In genomic region chr15:85533949-85534543, GRCh38 we compare ENCODE assay signal across 8 cellular contexts.
DNase-seq lines count a peak whose midpoint lies in the region; ATAC-seq and TF ChIP-seq lines count a peak whose summit lies in the region.

No MANE protein-coding gene starts in this region.

- no peak overlapping the region for H2BK5ac ChIP-seq in mesendoderm (ENCODE audit: low read length)

- WGBS in spleen, 5 donors, result 39 to 62% (median 55%) methylated on average over 5 of the region's 5 CpGs
- no CpG with 5 or more reads among the region's 5 CpGs for whole genome bisulfite sequencing in mesendoderm (ENCODE audit: extremely low coverage, insufficient coverage, low lambda C conversion rate)

- H3K36me3 ChIP-seq in spleen (peaks cover 0 to 11% (median 0%) of the 10 kb centered on the region in 6 donors), mesendoderm (ENCODE audit: control insufficient read depth, insufficient read depth, low read length) (peaks cover 3% of the 10 kb centered on the region)

- H4K8ac ChIP-seq in mesendoderm (ENCODE audit: low read depth, low read length), result no peak overlapping the region

- H3K4me1 Mint-ChIP-seq in activated CD8-positive, alpha-beta memory T cell treated with anti-CD3 and anti-CD28 coated beads, Interleukin-2, amount 10 ng/mL, durations not matched to agents 7 days and 5 days, result peaks cover 25% of the 10 kb centered on the region
- H3K4me1 Mint-ChIP-seq in T-cell, result peaks cover 57 to 65% (median 60%) of the 10 kb centered on the region in 3 donors

- no peak overlapping the region for H3K9ac ChIP-seq in mesendoderm (ENCODE audit: low read length)

- no peak for DNase-seq in activated CD8-positive, alpha-beta memory T cell treated with anti-CD3 and anti-CD28 coated beads, Interleukin-2, amount 10 ng/mL, durations not matched to agents 7 days and 5 days
- no peak for DNase-seq in activated CD8-positive, alpha-beta memory T cell treated with anti-CD3 and anti-CD28 coated beads for 24 hours
- DNase-seq in T-cell (peak in 4 of 34 experiments; percentile 4 to 15 (median 8)), spleen (no peak), ACHN (no peak), mesendoderm (no peak)

- H3K4me1 ChIP-seq in spleen, result peaks cover 9 to 78% (median 64%) of the 10 kb centered on the region in 6 donors
- no peaks in the 10 kb centered on the region for H3K4me1 ChIP-seq in mesendoderm (ENCODE audit: control insufficient read depth, low read depth, low read length)

- no peak for TF ChIP-seq POLR2A in spleen (IDR thresholded peaks at IDR 0.05)

- in situ Hi-C loops in ACHN (cut with HindIII; ENCODE audit: low pct_ligation_motif_present, low pct_unique_long_range_greater_than_20kb, low sequenced_read_pairs), result no loop called here

- no peak overlapping the region for H3K18ac ChIP-seq in mesendoderm (ENCODE audit: low read length)

- TF ChIP-seq CTCF in spleen (IDR thresholded peaks at IDR 0.05 in 8 of 11, conservative IDR thresholded peaks at IDR 0.05 in 3 of 11), result no peak

- no peak overlapping the region for H2BK15ac ChIP-seq in mesendoderm (replicated peaks; ENCODE audit: low read depth)

- no peak overlapping the region for H4K5ac ChIP-seq in mesendoderm (ENCODE audit: low read length)

- POLR2A ChIA-PET in T-cell (lab: Charles Lee), result no interaction called here

- H3K4me3 ChIP-seq in spleen, result peak overlapping the region in 1 of 8 donors; percentile 36
- H3K4me3 ChIP-seq in mesendoderm (ENCODE audit: low read length), result no peak overlapping the region

- H3K9me3 Mint-ChIP-seq in activated CD8-positive, alpha-beta memory T cell treated with anti-CD3 and anti-CD28 coated beads, Interleukin-2, amount 10 ng/mL, durations not matched to agents 7 days and 5 days (ENCODE audit: low read depth), result no peaks in the 10 kb centered on the region
- no peaks in the 10 kb centered on the region for H3K9me3 Mint-ChIP-seq in T-cell

- no peak overlapping the region for H2BK120ac ChIP-seq in mesendoderm (ENCODE audit: low read depth, low read length)

- H3K79me2 ChIP-seq in mesendoderm (ENCODE audit: control insufficient read depth, insufficient read depth, low read length), result peaks cover 2% of the 10 kb centered on the region

- H3K27ac ChIP-seq in spleen, result peak overlapping the region; percentile 24 to 92 (median 80)
- H3K27ac ChIP-seq in mesendoderm (ENCODE audit: low read depth, low read length), result no peak overlapping the region

- H3K4me3 Mint-ChIP-seq in activated CD8-positive, alpha-beta memory T cell treated with anti-CD3 and anti-CD28 coated beads, Interleukin-2, amount 10 ng/mL, durations not matched to agents 7 days and 5 days, result no peak overlapping the region
- peak overlapping the region in 2 of 3 donors; percentile 19 to 32 for H3K4me3 Mint-ChIP-seq in T-cell

- peaks cover 11% of the 10 kb centered on the region for H3K79me1 ChIP-seq in mesendoderm (ENCODE audit: low read length)

- CTCF ChIA-PET in activated CD8-positive, alpha-beta memory T cell treated with anti-CD3 and anti-CD28 coated beads, Interleukin-2, amount 10 ng/mL, durations not matched to agents 7 days and 5 days (lab: Charles Lee), result interaction anchor here (0.9 to 1.0 kb wide), 2 partner anchors 28 kb away, joined by 3 to 5 read pairs; no protein-coding TSS in a partner anchor
- CTCF ChIA-PET in T-cell (lab: Charles Lee), result interaction anchor here in 1 of 2 donors (0.5 kb wide), 1 partner anchor 313 kb away, joined by 3 read pairs; no protein-coding TSS in a partner anchor

- H3K27me3 ChIP-seq in spleen (replicated peaks in 1 of 7) (no peaks in the 10 kb centered on the region), mesendoderm (ENCODE audit: insufficient read depth, low read length, poor library complexity) (no peaks in the 10 kb centered on the region)

- H3K9me3 ChIP-seq in spleen, result no peaks in the 10 kb centered on the region

- ATAC-seq in activated CD8-positive, alpha-beta memory T cell treated with anti-CD3 and anti-CD28 coated beads, Interleukin-2, amount 10 ng/mL, durations not matched to agents 7 days and 5 days, result peak; percentile 91
- ATAC-seq in HG02943 (IDR thresholded peaks at IDR 0.05; ENCODE audit: low read depth, unreplicated experiment), result peak; percentile 82
- ATAC-seq in T-cell (replicated peaks in 1 of 4), result peak; percentile 86 to 95 (median 93)
- ATAC-seq in HG03159 (IDR thresholded peaks at IDR 0.05; ENCODE audit: unreplicated experiment), result no peak

- intact Hi-C loops in spleen (cut with DNase I; ENCODE audit: low total_unique reads), result no loop called here

- H3K36me3 Mint-ChIP-seq in activated CD8-positive, alpha-beta memory T cell treated with anti-CD3 and anti-CD28 coated beads, Interleukin-2, amount 10 ng/mL, durations not matched to agents 7 days and 5 days, result peaks cover 25% of the 10 kb centered on the region
- peaks cover 40% of the 10 kb centered on the region for H3K36me3 Mint-ChIP-seq in T-cell

- no peak overlapping the region for H3K4me2 ChIP-seq in mesendoderm (ENCODE audit: low read length)

- no peak overlapping the region for H2AK5ac ChIP-seq in mesendoderm (ENCODE audit: low read length)

- no peaks in the 10 kb centered on the region for H3K27me3 Mint-ChIP-seq in activated CD8-positive, alpha-beta memory T cell treated with anti-CD3 and anti-CD28 coated beads, Interleukin-2, amount 10 ng/mL, durations not matched to agents 7 days and 5 days
- H3K27me3 Mint-ChIP-seq in T-cell, result no peaks in the 10 kb centered on the region

- H3K4ac ChIP-seq in mesendoderm (ENCODE audit: low read depth, low read length), result no peak overlapping the region

- H3K27ac Mint-ChIP-seq in activated CD8-positive, alpha-beta memory T cell treated with anti-CD3 and anti-CD28 coated beads, Interleukin-2, amount 10 ng/mL, durations not matched to agents 7 days and 5 days, result peak overlapping the region; percentile 39
- H3K27ac Mint-ChIP-seq in T-cell, result peak overlapping the region; percentile 30 to 50

- no peak overlapping the region for H3K56ac ChIP-seq in mesendoderm (ENCODE audit: low read length)

- H3K23ac ChIP-seq in mesendoderm (ENCODE audit: low read length), result no peak overlapping the region
